1 cellular context compared by ENCODE assay signal in genomic region chr16:281660-282249, GRCh38.
TF ChIP-seq lines count a peak whose summit lies in the region.

No MANE protein-coding gene starts in this region.

TF ChIP-seq in IMR-90, 13 proteins besides CTCF, POLR2A, EP300 and RAD21 (continued from another document):
- no peak for TF ChIP-seq USF2 (IDR thresholded peaks at IDR 0.05; ENCODE audit: low read depth, low read length)
- TF ChIP-seq MAFK (IDR thresholded peaks at IDR 0.05; ENCODE audit: low read depth, low read length): no peak
